In genomic region chr18:47997338-47997780, GRCh38 we compare ENCODE assay signal across 9 cellular contexts.
DNase-seq lines count a peak whose midpoint lies in the region; FAIRE-seq and TF ChIP-seq lines count a peak whose summit lies in the region.
"Had no signal": no experiment of that assay in that cellular context is flagged by ENCODE, and none has a peak within 500 bp of the region (broad histone marks: within the 10 kb centered on the region; RNA-seq: fewer than 3 reads in every experiment).

No MANE protein-coding gene starts in this region.

- H3K9me3 ChIP-seq in liver (ENCODE audit: control insufficient read depth in 4 of 4, low read length in 3 of 4) (peaks cover 0 to 5% (median 3%) of the 10 kb centered on the region in 4 donors), ovary (no peaks in the 10 kb centered on the region)
- H3K9me3 ChIP-seq: HAP-1 had no signal

- H3K27me3 ChIP-seq in HL-60 (ENCODE audit: insufficient read depth, poor library complexity, severe bottlenecking): no peaks in the 10 kb centered on the region
- H3K27me3 ChIP-seq in liver (ENCODE audit: control insufficient read depth in 4 of 4, insufficient read depth in 4 of 4, low read length in 3 of 4): no peaks in the 10 kb centered on the region
- H3K27me3 ChIP-seq in ovary: no peaks in the 10 kb centered on the region

- DNase-seq in CD1c-positive myeloid dendritic cell (ENCODE audit: extremely low spot score) (peak; percentile 16), HL-60 (ENCODE audit: low read depth in 1 of 2, low spot score in 1 of 2) (peak in 1 of 2 experiments; percentile 64), ovary (no peak), HTR-8/SVneo (ENCODE audit: insufficient read length, low spot score) (no peak), NCI-H226 (no peak), SKM-1 (lab: John Stamatoyannopoulos, UW; ENCODE audit: unreplicated experiment) (no peak)
- peak; percentile 34 for DNase-seq in activated T-cell treated with anti-CD3 and anti-CD28 coated beads, Interleukin-2, amount 50 U/mL, for 1 hour

- H3K27ac ChIP-seq in HL-60 (replicated peaks) (no peak overlapping the region), liver (ENCODE audit: low read depth in 1 of 2, low read length in 2 of 2) (no peak overlapping the region), ovary (no peak overlapping the region)

- no peaks in the 10 kb centered on the region for H3K36me3 ChIP-seq in liver (ENCODE audit: control insufficient read depth in 4 of 4, insufficient read depth in 3 of 4, low read depth in 1 of 4, low read length in 3 of 4)
- no peaks in the 10 kb centered on the region for H3K36me3 ChIP-seq in ovary
- H3K36me3 ChIP-seq: HAP-1 had no signal

- intact Hi-C loops in ovary (cut with DNase I): no loop called here

- no peak for TF ChIP-seq EP300 in ovary (IDR thresholded peaks at IDR 0.05)

- no peak overlapping the region for H3K4me3 ChIP-seq in HL-60 (replicated peaks; ENCODE audit: insufficient read depth, low read length)
- no peak overlapping the region for H3K4me3 ChIP-seq in liver (ENCODE audit: low read depth in 1 of 3, low read length in 3 of 3)
- H3K4me3 ChIP-seq in ovary: no peak overlapping the region
- H3K4me3 ChIP-seq: HAP-1 had no signal

- no peak for TF ChIP-seq POLR2A in ovary (IDR thresholded peaks at IDR 0.05)

- no peak for FAIRE-seq in HTR-8/SVneo (lab: Jason Lieb, UNC)

- no peak overlapping the region for H3K9ac ChIP-seq in liver (ENCODE audit: low read depth in 1 of 2, low read length in 2 of 2)

- peak in 1 of 2 donors; percentile 27 for TF ChIP-seq RAD21 in liver (IDR thresholded peaks at IDR 0.05)

- peak; percentile 49 for TF ChIP-seq CTCF in HL-60 (IDR thresholded peaks at IDR 0.05; ENCODE audit: insufficient read depth, low read length)
- TF ChIP-seq CTCF in liver (IDR thresholded peaks at IDR 0.05; ENCODE audit: low read depth, low read length, missing input control): peak; percentile 8
- no peak for TF ChIP-seq CTCF in ovary (IDR thresholded peaks at IDR 0.05)

- 63% methylated on average over 5 of the region's 5 CpGs for WGBS in liver
- 60 to 70% (median 65%) methylated on average over 5 of the region's 5 CpGs for WGBS in ovary, 3 donors

- H3K4me1 ChIP-seq in liver (ENCODE audit: control insufficient read depth in 4 of 4, insufficient read depth in 4 of 4, low read length in 3 of 4) (no peaks in the 10 kb centered on the region), ovary (ENCODE audit: insufficient read depth) (no peaks in the 10 kb centered on the region)

TF ChIP-seq in liver, 16 proteins besides CTCF, POLR2A, EP300 and RAD21:
- TF ChIP-seq EGR1 (IDR thresholded peaks at IDR 0.05; ENCODE audit: low read depth in 2 of 2) (no peak), GABPA (IDR thresholded peaks at IDR 0.05 in 1 of 2, conservative IDR thresholded peaks at IDR 0.05 in 1 of 2) (no peak), REST (IDR thresholded peaks at IDR 0.05) (no peak), SP1 (IDR thresholded peaks at IDR 0.05) (no peak), HNF4G (IDR thresholded peaks at IDR 0.05) (no peak), MAX (IDR thresholded peaks at IDR 0.05) (no peak), JUND (IDR thresholded peaks at IDR 0.05) (no peak), RXRA (IDR thresholded peaks at IDR 0.05) (no peak), YY1 (IDR thresholded peaks at IDR 0.05) (no peak), ZBTB33 (IDR thresholded peaks at IDR 0.05) (no peak), TAF1 (conservative IDR thresholded peaks at IDR 0.05) (no peak), ATF3 (IDR thresholded peaks at IDR 0.05) (no peak), FOXA1 (IDR thresholded peaks at IDR 0.05) (no peak)

Comparison
In these comparisons a context has a peak if more than half of its experiments do, and no peak if none do; other contexts are left out.
1. DNase-seq: peak in CD1c-positive myeloid dendritic cell (single experiment) and activated T-cell treated with anti-CD3 and anti-CD28 coated beads, Interleukin-2, amount 50 U/mL, for 1 hour (single experiment); none in ovary (0 of 5), HTR-8/SVneo (single experiment), NCI-H226 (single experiment) and SKM-1 (single experiment).
2. CTCF ChIP-seq: peak in HL-60 (single experiment) and liver (single experiment); none in ovary (0 of 3).